ENCODE assay signal across 1 cellular context in the genomic region with DNA sequence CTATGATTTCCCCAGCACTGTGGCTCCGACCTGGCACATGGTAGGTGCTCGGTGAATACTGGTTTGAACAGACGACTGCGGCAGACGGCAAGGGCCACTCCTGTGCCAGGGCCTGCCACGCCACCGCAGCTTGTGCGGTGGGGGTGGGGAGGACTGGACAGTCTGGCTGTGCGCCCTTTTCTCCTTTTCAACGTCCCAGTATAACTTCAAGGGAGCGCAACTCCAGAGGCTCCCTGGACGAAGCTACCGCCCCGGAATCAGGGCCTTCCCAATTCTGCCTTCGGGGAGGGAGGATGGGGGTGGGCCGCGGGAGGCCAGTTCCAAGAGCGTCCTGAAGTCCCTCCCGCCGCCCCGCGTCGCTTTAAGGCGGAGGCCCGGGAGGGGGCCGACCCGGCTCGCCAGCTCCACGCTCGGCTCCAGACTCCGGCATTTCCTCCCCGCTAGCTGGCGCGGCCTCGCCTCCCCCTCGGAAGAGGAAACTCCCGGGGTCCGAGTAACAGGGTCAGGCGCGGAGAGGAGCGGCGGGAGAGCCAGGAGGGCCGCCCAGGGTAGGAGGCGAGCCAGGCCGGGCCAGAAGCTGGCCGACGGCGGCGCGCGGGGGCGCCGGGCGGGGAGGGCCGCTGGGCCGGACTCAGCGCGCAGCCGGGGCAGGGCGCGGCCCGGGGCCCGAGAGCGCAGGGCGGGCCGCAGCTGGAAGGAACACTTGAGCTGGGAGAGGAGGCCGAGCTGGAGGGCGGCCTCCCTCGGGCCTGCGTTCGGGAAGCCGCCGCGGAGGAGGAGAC.
TF ChIP-seq lines count a peak whose summit lies in the region.

A gene (plus strand): TSS at position 388 of the 782 bp plus-strand sequence. CDS start 498 bp downstream, outside the sequence.

TF ChIP-seq in HepG2, 621 proteins besides CTCF, POLR2A, EP300 and RAD21 (continued from another document and continues in another):
- TF ChIP-seq, protein P1, sequence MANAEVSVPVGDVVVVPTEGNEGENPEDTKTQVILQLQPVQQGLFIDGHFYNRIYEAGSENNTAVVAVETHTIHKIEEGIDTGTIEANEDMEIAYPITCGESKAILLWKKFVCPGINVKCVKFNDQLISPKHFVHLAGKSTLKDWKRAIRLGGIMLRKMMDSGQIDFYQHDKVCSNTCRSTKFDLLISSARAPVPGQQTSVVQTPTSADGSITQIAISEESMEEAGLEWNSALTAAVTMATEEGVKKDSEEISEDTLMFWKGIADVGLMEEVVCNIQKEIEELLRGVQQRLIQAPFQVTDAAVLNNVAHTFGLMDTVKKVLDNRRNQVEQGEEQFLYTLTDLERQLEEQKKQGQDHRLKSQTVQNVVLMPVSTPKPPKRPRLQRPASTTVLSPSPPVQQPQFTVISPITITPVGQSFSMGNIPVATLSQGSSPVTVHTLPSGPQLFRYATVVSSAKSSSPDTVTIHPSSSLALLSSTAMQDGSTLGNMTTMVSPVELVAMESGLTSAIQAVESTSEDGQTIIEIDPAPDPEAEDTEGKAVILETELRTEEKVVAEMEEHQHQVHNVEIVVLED (CRISPR knock-in tag; IDR thresholded peaks at IDR 0.05; ENCODE audit: borderline replicate concordance): peak; percentile 29; the same call in 1 of the 2 replicates
- TF ChIP-seq, protein P2, sequence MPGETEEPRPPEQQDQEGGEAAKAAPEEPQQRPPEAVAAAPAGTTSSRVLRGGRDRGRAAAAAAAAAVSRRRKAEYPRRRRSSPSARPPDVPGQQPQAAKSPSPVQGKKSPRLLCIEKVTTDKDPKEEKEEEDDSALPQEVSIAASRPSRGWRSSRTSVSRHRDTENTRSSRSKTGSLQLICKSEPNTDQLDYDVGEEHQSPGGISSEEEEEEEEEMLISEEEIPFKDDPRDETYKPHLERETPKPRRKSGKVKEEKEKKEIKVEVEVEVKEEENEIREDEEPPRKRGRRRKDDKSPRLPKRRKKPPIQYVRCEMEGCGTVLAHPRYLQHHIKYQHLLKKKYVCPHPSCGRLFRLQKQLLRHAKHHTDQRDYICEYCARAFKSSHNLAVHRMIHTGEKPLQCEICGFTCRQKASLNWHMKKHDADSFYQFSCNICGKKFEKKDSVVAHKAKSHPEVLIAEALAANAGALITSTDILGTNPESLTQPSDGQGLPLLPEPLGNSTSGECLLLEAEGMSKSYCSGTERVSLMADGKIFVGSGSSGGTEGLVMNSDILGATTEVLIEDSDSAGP (CRISPR knock-in tag; IDR thresholded peaks at IDR 0.05; ENCODE audit: borderline replicate concordance): peak; percentile 94; the same call in 1 of the 2 replicates
- TF ChIP-seq, protein P3, sequence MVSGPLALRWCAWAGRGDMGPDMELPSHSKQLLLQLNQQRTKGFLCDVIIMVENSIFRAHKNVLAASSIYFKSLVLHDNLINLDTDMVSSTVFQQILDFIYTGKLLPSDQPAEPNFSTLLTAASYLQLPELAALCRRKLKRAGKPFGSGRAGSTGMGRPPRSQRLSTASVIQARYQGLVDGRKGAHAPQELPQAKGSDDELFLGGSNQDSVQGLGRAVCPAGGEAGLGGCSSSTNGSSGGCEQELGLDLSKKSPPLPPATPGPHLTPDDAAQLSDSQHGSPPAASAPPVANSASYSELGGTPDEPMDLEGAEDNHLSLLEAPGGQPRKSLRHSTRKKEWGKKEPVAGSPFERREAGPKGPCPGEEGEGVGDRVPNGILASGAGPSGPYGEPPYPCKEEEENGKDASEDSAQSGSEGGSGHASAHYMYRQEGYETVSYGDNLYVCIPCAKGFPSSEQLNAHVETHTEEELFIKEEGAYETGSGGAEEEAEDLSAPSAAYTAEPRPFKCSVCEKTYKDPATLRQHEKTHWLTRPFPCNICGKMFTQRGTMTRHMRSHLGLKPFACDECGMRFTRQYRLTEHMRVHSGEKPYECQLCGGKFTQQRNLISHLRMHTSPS (CRISPR knock-in tag; IDR thresholded peaks at IDR 0.05; ENCODE audit: low read depth): peak; percentile 78
- peak; percentile 73 for TF ChIP-seq MYC (CRISPR knock-in tag; IDR thresholded peaks at IDR 0.05; ENCODE audit: borderline replicate concordance)
- TF ChIP-seq, protein P4, sequence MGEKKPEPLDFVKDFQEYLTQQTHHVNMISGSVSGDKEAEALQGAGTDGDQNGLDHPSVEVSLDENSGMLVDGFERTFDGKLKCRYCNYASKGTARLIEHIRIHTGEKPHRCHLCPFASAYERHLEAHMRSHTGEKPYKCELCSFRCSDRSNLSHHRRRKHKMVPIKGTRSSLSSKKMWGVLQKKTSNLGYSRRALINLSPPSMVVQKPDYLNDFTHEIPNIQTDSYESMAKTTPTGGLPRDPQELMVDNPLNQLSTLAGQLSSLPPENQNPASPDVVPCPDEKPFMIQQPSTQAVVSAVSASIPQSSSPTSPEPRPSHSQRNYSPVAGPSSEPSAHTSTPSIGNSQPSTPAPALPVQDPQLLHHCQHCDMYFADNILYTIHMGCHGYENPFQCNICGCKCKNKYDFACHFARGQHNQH (CRISPR knock-in tag; IDR thresholded peaks at IDR 0.05): peak; percentile 48
- peak; percentile 70; the same call in 1 of the 2 replicates for TF ChIP-seq ZNF572 (CRISPR knock-in tag; IDR thresholded peaks at IDR 0.05)
- TF ChIP-seq, protein P5, sequence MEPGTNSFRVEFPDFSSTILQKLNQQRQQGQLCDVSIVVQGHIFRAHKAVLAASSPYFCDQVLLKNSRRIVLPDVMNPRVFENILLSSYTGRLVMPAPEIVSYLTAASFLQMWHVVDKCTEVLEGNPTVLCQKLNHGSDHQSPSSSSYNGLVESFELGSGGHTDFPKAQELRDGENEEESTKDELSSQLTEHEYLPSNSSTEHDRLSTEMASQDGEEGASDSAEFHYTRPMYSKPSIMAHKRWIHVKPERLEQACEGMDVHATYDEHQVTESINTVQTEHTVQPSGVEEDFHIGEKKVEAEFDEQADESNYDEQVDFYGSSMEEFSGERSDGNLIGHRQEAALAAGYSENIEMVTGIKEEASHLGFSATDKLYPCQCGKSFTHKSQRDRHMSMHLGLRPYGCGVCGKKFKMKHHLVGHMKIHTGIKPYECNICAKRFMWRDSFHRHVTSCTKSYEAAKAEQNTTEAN (CRISPR knock-in tag; conservative IDR thresholded peaks at IDR 0.05): no peak; the same call in 1 of the 2 replicates
- peak; percentile 44; the same call in 1 of the 2 replicates for TF ChIP-seq ZNF879 (CRISPR knock-in tag; IDR thresholded peaks at IDR 0.05)
- peak; percentile 71 for TF ChIP-seq TAF15 (IDR thresholded peaks at IDR 0.05; ENCODE audit: low read depth, low read length, poor library complexity, severe bottlenecking)
- 0 out of 2 replicates have a peak, but pooled peaks have one; percentile 10 for TF ChIP-seq NFYC (CRISPR knock-in tag; IDR thresholded peaks at IDR 0.05)
- TF ChIP-seq, protein P6, sequence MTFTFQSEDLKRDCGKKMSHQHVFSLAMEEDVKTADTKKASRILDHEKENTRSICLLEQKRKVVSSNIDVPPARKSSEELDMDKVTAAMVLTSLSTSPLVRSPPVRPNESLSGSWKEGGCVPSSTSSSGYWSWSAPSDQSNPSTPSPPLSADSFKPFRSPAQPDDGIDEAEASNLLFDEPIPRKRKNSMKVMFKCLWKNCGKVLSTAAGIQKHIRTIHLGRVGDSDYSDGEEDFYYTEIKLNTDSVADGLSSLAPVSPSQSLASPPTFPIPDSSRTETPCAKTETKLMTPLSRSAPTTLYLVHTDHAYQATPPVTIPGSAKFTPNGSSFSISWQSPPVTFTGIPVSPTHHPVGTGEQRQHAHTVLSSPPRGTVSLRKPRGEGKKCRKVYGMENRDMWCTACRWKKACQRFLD (CRISPR knock-in tag; IDR thresholded peaks at IDR 0.05; ENCODE audit: borderline replicate concordance): peak; percentile 61; the same call in 1 of the 2 replicates
- TF ChIP-seq ZNF556 (CRISPR knock-in tag; IDR thresholded peaks at IDR 0.05; ENCODE audit: borderline replicate concordance): peak; percentile 89
- peak in 1 of 2 experiments; percentile 9; a peak in 1 of 4 replicates for TF ChIP-seq NR2F1 (CRISPR knock-in tag; IDR thresholded peaks at IDR 0.05)
- TF ChIP-seq RBFOX2 (IDR thresholded peaks at IDR 0.05; ENCODE audit: low read depth, low read length): peak; percentile 89
- TF ChIP-seq NR3C1 (CRISPR knock-in tag; IDR thresholded peaks at IDR 0.05): no peak
- TF ChIP-seq RELA (CRISPR knock-in tag; IDR thresholded peaks at IDR 0.05): no peak
- TF ChIP-seq, protein P7, sequence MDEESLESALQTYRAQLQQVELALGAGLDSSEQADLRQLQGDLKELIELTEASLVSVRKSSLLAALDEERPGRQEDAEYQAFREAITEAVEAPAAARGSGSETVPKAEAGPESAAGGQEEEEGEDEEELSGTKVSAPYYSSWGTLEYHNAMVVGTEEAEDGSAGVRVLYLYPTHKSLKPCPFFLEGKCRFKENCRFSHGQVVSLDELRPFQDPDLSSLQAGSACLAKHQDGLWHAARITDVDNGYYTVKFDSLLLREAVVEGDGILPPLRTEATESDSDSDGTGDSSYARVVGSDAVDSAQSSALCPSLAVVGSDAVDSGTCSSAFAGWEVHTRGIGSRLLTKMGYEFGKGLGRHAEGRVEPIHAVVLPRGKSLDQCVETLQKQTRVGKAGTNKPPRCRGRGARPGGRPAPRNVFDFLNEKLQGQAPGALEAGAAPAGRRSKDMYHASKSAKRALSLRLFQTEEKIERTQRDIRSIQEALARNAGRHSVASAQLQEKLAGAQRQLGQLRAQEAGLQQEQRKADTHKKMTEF (CRISPR knock-in tag; IDR thresholded peaks at IDR 0.05): peak; percentile 84; the same call in 1 of the 2 replicates
- TF ChIP-seq SRSF1 (optimal IDR thresholded peaks at IDR 0.05; ENCODE audit: low read depth, low read length): peak; percentile 94
- no peak for TF ChIP-seq SRY (CRISPR knock-in tag; IDR thresholded peaks at IDR 0.05)
- TF ChIP-seq NFKB2 (CRISPR knock-in tag; IDR thresholded peaks at IDR 0.05; ENCODE audit: borderline replicate concordance): peak; percentile 92; the same call in 1 of the 2 replicates
- TF ChIP-seq, protein P8, sequence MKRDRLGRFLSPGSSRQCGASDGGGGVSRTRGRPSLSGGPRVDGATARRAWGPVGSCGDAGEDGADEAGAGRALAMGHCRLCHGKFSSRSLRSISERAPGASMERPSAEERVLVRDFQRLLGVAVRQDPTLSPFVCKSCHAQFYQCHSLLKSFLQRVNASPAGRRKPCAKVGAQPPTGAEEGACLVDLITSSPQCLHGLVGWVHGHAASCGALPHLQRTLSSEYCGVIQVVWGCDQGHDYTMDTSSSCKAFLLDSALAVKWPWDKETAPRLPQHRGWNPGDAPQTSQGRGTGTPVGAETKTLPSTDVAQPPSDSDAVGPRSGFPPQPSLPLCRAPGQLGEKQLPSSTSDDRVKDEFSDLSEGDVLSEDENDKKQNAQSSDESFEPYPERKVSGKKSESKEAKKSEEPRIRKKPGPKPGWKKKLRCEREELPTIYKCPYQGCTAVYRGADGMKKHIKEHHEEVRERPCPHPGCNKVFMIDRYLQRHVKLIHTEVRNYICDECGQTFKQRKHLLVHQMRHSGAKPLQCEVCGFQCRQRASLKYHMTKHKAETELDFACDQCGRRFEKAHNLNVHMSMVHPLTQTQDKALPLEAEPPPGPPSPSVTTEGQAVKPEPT (CRISPR knock-in tag; IDR thresholded peaks at IDR 0.05; ENCODE audit: low read depth): no peak
- peak; percentile 80 for TF ChIP-seq IRF2 (CRISPR knock-in tag; IDR thresholded peaks at IDR 0.05)
- peak; percentile 56; the same call in 1 of the 2 replicates for TF ChIP-seq ZNF335 (CRISPR knock-in tag; IDR thresholded peaks at IDR 0.05)
- TF ChIP-seq PTBP1 (IDR thresholded peaks at IDR 0.05; ENCODE audit: low read depth, low read length, poor library complexity, severe bottlenecking): peak; percentile 39
- 0 out of 2 replicates have a peak, but pooled peaks have one; percentile 32 for TF ChIP-seq REPIN1 (CRISPR knock-in tag; IDR thresholded peaks at IDR 0.05; ENCODE audit: borderline replicate concordance, low read depth)
- TF ChIP-seq, protein P9, sequence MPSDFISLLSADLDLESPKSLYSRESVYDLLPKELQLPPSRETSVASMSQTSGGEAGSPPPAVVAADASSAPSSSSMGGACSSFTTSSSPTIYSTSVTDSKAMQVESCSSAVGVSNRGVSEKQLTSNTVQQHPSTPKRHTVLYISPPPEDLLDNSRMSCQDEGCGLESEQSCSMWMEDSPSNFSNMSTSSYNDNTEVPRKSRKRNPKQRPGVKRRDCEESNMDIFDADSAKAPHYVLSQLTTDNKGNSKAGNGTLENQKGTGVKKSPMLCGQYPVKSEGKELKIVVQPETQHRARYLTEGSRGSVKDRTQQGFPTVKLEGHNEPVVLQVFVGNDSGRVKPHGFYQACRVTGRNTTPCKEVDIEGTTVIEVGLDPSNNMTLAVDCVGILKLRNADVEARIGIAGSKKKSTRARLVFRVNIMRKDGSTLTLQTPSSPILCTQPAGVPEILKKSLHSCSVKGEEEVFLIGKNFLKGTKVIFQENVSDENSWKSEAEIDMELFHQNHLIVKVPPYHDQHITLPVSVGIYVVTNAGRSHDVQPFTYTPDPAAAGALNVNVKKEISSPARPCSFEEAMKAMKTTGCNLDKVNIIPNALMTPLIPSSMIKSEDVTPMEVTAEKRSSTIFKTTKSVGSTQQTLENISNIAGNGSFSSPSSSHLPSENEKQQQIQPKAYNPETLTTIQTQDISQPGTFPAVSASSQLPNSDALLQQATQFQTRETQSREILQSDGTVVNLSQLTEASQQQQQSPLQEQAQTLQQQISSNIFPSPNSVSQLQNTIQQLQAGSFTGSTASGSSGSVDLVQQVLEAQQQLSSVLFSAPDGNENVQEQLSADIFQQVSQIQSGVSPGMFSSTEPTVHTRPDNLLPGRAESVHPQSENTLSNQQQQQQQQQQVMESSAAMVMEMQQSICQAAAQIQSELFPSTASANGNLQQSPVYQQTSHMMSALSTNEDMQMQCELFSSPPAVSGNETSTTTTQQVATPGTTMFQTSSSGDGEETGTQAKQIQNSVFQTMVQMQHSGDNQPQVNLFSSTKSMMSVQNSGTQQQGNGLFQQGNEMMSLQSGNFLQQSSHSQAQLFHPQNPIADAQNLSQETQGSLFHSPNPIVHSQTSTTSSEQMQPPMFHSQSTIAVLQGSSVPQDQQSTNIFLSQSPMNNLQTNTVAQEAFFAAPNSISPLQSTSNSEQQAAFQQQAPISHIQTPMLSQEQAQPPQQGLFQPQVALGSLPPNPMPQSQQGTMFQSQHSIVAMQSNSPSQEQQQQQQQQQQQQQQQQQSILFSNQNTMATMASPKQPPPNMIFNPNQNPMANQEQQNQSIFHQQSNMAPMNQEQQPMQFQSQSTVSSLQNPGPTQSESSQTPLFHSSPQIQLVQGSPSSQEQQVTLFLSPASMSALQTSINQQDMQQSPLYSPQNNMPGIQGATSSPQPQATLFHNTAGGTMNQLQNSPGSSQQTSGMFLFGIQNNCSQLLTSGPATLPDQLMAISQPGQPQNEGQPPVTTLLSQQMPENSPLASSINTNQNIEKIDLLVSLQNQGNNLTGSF (CRISPR knock-in tag; IDR thresholded peaks at IDR 0.05): peak; percentile 60
- TF ChIP-seq ZSCAN25 (CRISPR knock-in tag; IDR thresholded peaks at IDR 0.05): peak; percentile 1; the same call in 1 of the 2 replicates
- peak; percentile 33; the same call in 1 of the 2 replicates for TF ChIP-seq CREM (IDR thresholded peaks at IDR 0.05)
- TF ChIP-seq CREM (CRISPR knock-in tag; IDR thresholded peaks at IDR 0.05): peak; percentile 18; the same call in 1 of the 2 replicates
- TF ChIP-seq ZNF274 (CRISPR knock-in tag; IDR thresholded peaks at IDR 0.05): peak; percentile 79
- peak; percentile 28; the same call in 1 of the 2 replicates for TF ChIP-seq ZNF552 (CRISPR knock-in tag; IDR thresholded peaks at IDR 0.05; ENCODE audit: borderline replicate concordance)
- TF ChIP-seq, protein P10, sequence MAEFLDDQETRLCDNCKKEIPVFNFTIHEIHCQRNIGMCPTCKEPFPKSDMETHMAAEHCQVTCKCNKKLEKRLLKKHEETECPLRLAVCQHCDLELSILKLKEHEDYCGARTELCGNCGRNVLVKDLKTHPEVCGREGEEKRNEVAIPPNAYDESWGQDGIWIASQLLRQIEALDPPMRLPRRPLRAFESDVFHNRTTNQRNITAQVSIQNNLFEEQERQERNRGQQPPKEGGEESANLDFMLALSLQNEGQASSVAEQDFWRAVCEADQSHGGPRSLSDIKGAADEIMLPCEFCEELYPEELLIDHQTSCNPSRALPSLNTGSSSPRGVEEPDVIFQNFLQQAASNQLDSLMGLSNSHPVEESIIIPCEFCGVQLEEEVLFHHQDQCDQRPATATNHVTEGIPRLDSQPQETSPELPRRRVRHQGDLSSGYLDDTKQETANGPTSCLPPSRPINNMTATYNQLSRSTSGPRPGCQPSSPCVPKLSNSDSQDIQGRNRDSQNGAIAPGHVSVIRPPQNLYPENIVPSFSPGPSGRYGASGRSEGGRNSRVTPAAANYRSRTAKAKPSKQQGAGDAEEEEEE (CRISPR knock-in tag; IDR thresholded peaks at IDR 0.05; ENCODE audit: borderline replicate concordance): no peak
